ENCODE assay signal across 8 cellular contexts in the genomic region with DNA sequence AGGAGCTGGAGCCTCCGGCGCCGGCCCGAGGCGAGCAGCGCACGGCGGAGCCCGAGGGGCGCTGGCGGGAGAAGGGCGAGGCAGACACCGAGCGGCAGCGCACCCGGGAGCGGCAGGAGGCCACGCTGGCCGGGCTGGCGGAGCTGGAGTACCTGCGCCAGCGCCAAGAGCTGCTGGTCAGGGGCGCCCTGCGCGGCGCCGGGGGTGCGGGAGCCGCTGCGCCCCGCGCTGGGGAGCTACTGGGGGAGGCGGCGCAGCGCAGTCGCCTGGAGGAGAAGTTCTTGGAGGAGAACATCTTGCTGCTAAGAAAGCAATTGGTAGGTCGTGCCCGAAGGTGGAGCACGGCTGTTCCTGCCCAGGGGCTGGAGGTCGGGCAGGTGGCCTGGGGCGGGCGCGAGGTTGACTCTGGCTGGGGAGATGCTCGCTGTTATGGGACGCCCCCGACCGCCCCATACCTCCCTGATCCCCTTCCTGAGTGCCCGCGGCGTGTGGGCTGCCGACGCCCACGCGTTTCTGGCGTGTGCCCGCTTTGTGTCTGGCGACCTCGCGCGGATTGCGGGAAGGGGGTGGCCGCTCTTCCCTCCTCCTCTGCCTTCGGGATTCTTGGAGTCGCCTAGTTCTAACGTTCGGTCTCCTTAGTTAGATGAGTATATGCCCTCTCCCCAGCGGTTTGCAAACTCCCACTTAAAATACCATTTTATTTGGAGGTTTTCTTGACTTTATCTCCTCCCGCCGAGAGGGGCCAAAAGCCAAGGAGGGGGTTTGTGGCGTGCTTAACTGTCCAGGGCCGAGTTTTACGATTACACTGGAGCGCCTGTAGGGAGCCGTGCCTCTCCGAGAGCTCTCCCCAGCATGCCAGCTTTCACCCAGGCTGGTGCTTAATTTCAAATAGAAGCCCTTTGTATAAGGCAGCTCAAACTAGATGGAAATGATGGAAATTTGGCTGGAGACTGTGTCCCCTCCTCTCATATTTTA. TPM values are rescaled to one million over a fixed set of nuclear protein-coding genes. Genes with fewer than 3 reads are reported as not detected.
DNase-seq lines count a peak whose midpoint lies in the region; ATAC-seq and TF ChIP-seq lines count a peak whose summit lies in the region.

No MANE protein-coding gene starts in this region.

- peak overlapping the region; percentile 21; the same call in 1 of the 2 replicates for H3K18ac ChIP-seq in IMR-90 (ENCODE audit: low read depth, low read length)

- peak; percentile 6; the same call in 1 of the 2 replicates for TF ChIP-seq RAD21 in IMR-90 (IDR thresholded peaks at IDR 0.05; ENCODE audit: low read length)

- peak overlapping the region; percentile 56 for H3K4ac ChIP-seq in IMR-90 (ENCODE audit: low read depth, low read length)

- peak; percentile 30 for DNase-seq in IMR-90
- DNase-seq in activated T-cell treated with anti-CD3 and anti-CD28 coated beads, Interleukin-2, amount 50 U/mL, for 1 hour: peak; percentile 41
- DNase-seq in nucleus accumbens (lab: John Stamatoyannopoulos, UW): peak in 35 of 56 donors; percentile 4 to 60 (median 30)
- no peak for DNase-seq in GM19238 (ENCODE audit: insufficient read length, low spot score)
- no peak for DNase-seq in dedifferentiated amniotic fluid mesenchymal stem cell (ENCODE audit: extremely low spot score)

- H3K79me1 ChIP-seq in IMR-90 (ENCODE audit: low read depth in 1 of 2, low read length in 2 of 2): peaks cover 7 to 16% of the 10 kb centered on the region in 2 experiments; a peak in 3 of 4 replicates

- H3K36me3 ChIP-seq in IMR-90 (ENCODE audit: control insufficient read depth, insufficient read depth, low read length) (peaks cover 9% of the 10 kb centered on the region), gastroesophageal sphincter (peaks cover 0 to 21% of the 10 kb centered on the region in 2 donors)

- H2BK20ac ChIP-seq in IMR-90 (ENCODE audit: low read depth, low read length): peak overlapping the region; percentile 16; the same call in 1 of the 2 replicates

- H3K27me3 ChIP-seq in IMR-90 (ENCODE audit: control insufficient read depth, insufficient read depth, low read length): no peaks in the 10 kb centered on the region
- H3K27me3 ChIP-seq in gastroesophageal sphincter: no peaks in the 10 kb centered on the region

- dilution Hi-C loops in IMR-90 (cut with HindIII; ENCODE audit: low sequenced_read_pairs, unreplicated experiment): no loop called here

- H3K4me2 ChIP-seq in IMR-90 (ENCODE audit: low read depth, low read length): peak overlapping the region; percentile 90

- TF ChIP-seq CTCF in IMR-90 (conservative IDR thresholded peaks at IDR 0.05; ENCODE audit: low read depth, low read length) (0 out of 2 replicates have a peak, but pooled peaks have one; percentile 10), gastroesophageal sphincter (IDR thresholded peaks at IDR 0.05) (peak in 1 of 4 experiments; percentile 17)

- H3K9me3 ChIP-seq in IMR-90 (ENCODE audit: control insufficient read depth, insufficient read depth, low read length): no peaks in the 10 kb centered on the region
- no peaks in the 10 kb centered on the region for H3K9me3 ChIP-seq in gastroesophageal sphincter

- ATAC-seq in GM21526 (IDR thresholded peaks at IDR 0.05; ENCODE audit: low FRiP score, unreplicated experiment) (peak; percentile 39), IMR-90 (ENCODE audit: low read depth) (peak; percentile 3), gastroesophageal sphincter (peak; percentile 47)

- H3K4me1 ChIP-seq in IMR-90 (ENCODE audit: control insufficient read depth, insufficient read depth, low read length): peaks cover 1% of the 10 kb centered on the region; the same call in 1 of the 2 replicates
- peaks cover 0 to 38% (median 13%) of the 10 kb centered on the region in 3 donors for H3K4me1 ChIP-seq in gastroesophageal sphincter

- peaks cover 4% of the 10 kb centered on the region for H4K20me1 ChIP-seq in IMR-90 (ENCODE audit: insufficient read depth, low read length)

- 0 out of 3 replicates have a peak overlapping the region, but pooled peaks have one; percentile 26 for H2BK15ac ChIP-seq in IMR-90 (ENCODE audit: low read depth, low read length)

- peak overlapping the region; percentile 84 for H2BK5ac ChIP-seq in IMR-90 (ENCODE audit: low read depth, low read length, poor library complexity, severe bottlenecking)

- H3K9ac ChIP-seq in IMR-90 (ENCODE audit: low read depth, low read length): peak overlapping the region; percentile 69

- no peak overlapping the region for H4K5ac ChIP-seq in IMR-90 (ENCODE audit: low read depth, low read length)

- peak overlapping the region; percentile 32; the same call in 1 of the 2 replicates for H3K56ac ChIP-seq in IMR-90 (ENCODE audit: extremely low read depth, insufficient read depth, low read length)

- POLR2A ChIA-PET in IMR-90 (lab: Charles Lee; ENCODE audit: unreplicated experiment): interaction anchor here (0.7 kb wide), 2 partner anchors 72 to 122 kb away, joined by 3 read pairs; no protein-coding TSS in a partner anchor

- H3K4me3 ChIP-seq in GM08714 (ENCODE audit: low read length) (peak overlapping the region; percentile 92), IMR-90 (ENCODE audit: insufficient read depth, low read depth, low read length) (peak overlapping the region; percentile 81), gastroesophageal sphincter (peak overlapping the region; percentile 58 to 88)

- peak overlapping the region; percentile 67 for H2AK5ac ChIP-seq in IMR-90 (ENCODE audit: low read depth, low read length)

- TF ChIP-seq POLR2A in IMR-90 (IDR thresholded peaks at IDR 0.05; ENCODE audit: low read depth, low read length) (no peak; the same call in 1 of the 2 replicates), gastroesophageal sphincter (IDR thresholded peaks at IDR 0.05) (no peak)

- H3K9me1 ChIP-seq in IMR-90 (ENCODE audit: insufficient read depth, low read length): peaks cover 8% of the 10 kb centered on the region; the same call in 1 of the 2 replicates

- intact Hi-C loops in IMR-90 (cut with micrococcal nuclease): loop anchor here (1.0 to 5.0 kb wide), 2 partner anchors 109 to 483 kb away; no protein-coding TSS in a partner anchor

- no TSS peak for BruUV-seq in IMR-90 (replicated peaks; lab: Mats Ljungman, UMichigan)

- H2AFZ ChIP-seq in IMR-90 (replicated peaks; ENCODE audit: low read length, poor library complexity): peak overlapping the region; percentile 91

- peak overlapping the region; percentile 57 for H3K14ac ChIP-seq in IMR-90 (replicated peaks; ENCODE audit: low read depth, low read length)

- CTCF ChIA-PET in IMR-90 (lab: Yijun Ruan, JAX): interaction anchor here (0.6 to 5.1 kb wide), 13 partner anchors 13 to 417 kb away, joined by 3 to 41 read pairs (median 3); no protein-coding TSS in a partner anchor

- peak overlapping the region; percentile 38 for H2AK9ac ChIP-seq in IMR-90 (replicated peaks; ENCODE audit: low read depth, low read length, poor library complexity)

- in situ Hi-C loops in IMR-90 (cut with MboI; ENCODE audit: low sequenced_read_pairs): loop anchor here (25.0 kb wide), 1 partner anchor 824 kb away; a partner anchor contains a TSS

- H4K8ac ChIP-seq in IMR-90 (ENCODE audit: low read depth in 2 of 2, low read length in 2 of 2): peak overlapping the region in 1 of 2 experiments; percentile 39; a peak in 1 of 4 replicates

- H2BK120ac ChIP-seq in IMR-90 (ENCODE audit: low read depth, low read length): peak overlapping the region; percentile 53

- H3K27ac ChIP-seq in IMR-90 (ENCODE audit: insufficient read depth, low read length) (peak overlapping the region; percentile 81), gastroesophageal sphincter (peak overlapping the region; percentile 24 to 91 (median 88))

- H4K91ac ChIP-seq in IMR-90 (ENCODE audit: insufficient read depth, low read depth, low read length): peak overlapping the region; percentile 16

- 0% methylated on average over 8 of the region's 75 CpGs; no CpG with 5 or more reads in 1 of the 2 experiments for WGBS in IMR-90 (ENCODE audit: extremely low coverage in 2 of 2, insufficient read length in 1 of 2), 2 experiments
- WGBS in gastroesophageal sphincter (ENCODE audit: low coverage in 1 of 2), 2 donors: 0% methylated on average over 2 to 10 of the region's 75 CpGs

- no peak for TF ChIP-seq EP300 in gastroesophageal sphincter (IDR thresholded peaks at IDR 0.05)

- peak overlapping the region; percentile 61 for H3K23ac ChIP-seq in IMR-90 (ENCODE audit: low read depth, low read length)

TF ChIP-seq in IMR-90, 13 proteins besides CTCF, POLR2A, EP300 and RAD21:
- peak; percentile 18; the same call in 1 of the 2 replicates for TF ChIP-seq SMC3 (IDR thresholded peaks at IDR 0.05; ENCODE audit: low read depth, low read length)
- no peak for TF ChIP-seq RFX5 (IDR thresholded peaks at IDR 0.05; ENCODE audit: low read depth, low read length)

RNA-seq across cellular contexts. Expression of a gene that starts 0.8 kb away (rescaled TPM):
- total RNA-seq in IMR-90 (2012; rRNA removed): 8.1 and 9.7 TPM in 2 replicates
- 5.8 and 6.5 TPM in 2 replicates for polyA plus RNA-seq in IMR-90 (2012; rRNA removed)
- 3.1 and 3.3 TPM in 2 replicates for polyA plus RNA-seq in IMR-90 (2012; cell fraction: cytosol; rRNA removed)
- polyA plus RNA-seq in IMR-90 (2012; cell fraction: nucleus; rRNA removed; ENCODE audit: low replicate concordance): 5.1 and 11.9 TPM in 2 replicates
- 10 to 100 TPM in 1 of 4 donors, 1 to 10 TPM in 3; 3.9 to 17.5 (median 7.4) TPM for total RNA-seq in gastroesophageal sphincter

Comparison
In these comparisons a context has a peak if more than half of its experiments do, and no peak if none do; other contexts are left out.
1. DNase-seq: peak in IMR-90 (single experiment), activated T-cell treated with anti-CD3 and anti-CD28 coated beads, Interleukin-2, amount 50 U/mL, for 1 hour (single experiment) and nucleus accumbens (35 of 56); none in GM19238 (single experiment) and dedifferentiated amniotic fluid mesenchymal stem cell (single experiment).
2. Peak in every context shown above with its lines, with median percentiles within 50 percentile points of each other: H3K4me3 ChIP-seq and ATAC-seq.